ENCODE assay signal across 8 cellular contexts in genomic region chr1:58883037-58883887, GRCh38.
A peak's percentile ranks its signal among the peaks of the same experiment; 100 is the strongest.
DNase-seq lines count a peak whose midpoint lies in the region; ATAC-seq, FAIRE-seq and TF ChIP-seq lines count a peak whose summit lies in the region.

No MANE protein-coding gene starts in this region.

- H3K27ac Mint-ChIP-seq in nephron: peak overlapping the region; percentile 59 to 80 (median 71)

- no peaks in the 10 kb centered on the region for H3K9me3 ChIP-seq in SJCRH30 (replicated peaks)
- H3K9me3 ChIP-seq in esophagus squamous epithelium: no peaks in the 10 kb centered on the region

- intact Hi-C loops in esophagus squamous epithelium (cut with DNase I): no loop called here

- H3K4me1 ChIP-seq in SJCRH30: peaks cover 44% of the 10 kb centered on the region
- H3K4me1 ChIP-seq in esophagus squamous epithelium: peaks cover 31 to 68% (median 43%) of the 10 kb centered on the region in 3 donors

- H3K4me3 ChIP-seq in SJCRH30 (no peak overlapping the region), esophagus squamous epithelium (no peak overlapping the region)

- peaks cover 56% of the 10 kb centered on the region for H3K4me1 Mint-ChIP-seq in nephron

- H3K27me3 ChIP-seq in SJCRH30: no peaks in the 10 kb centered on the region
- no peaks in the 10 kb centered on the region for H3K27me3 ChIP-seq in esophagus squamous epithelium

- WGBS in esophagus squamous epithelium, 2 donors: 31 to 36% methylated on average over 12 of the region's 12 CpGs

- TF ChIP-seq CTCF in AG09319 (IDR thresholded peaks at IDR 0.05; ENCODE audit: low read depth, low read length): no peak
- no peak for TF ChIP-seq CTCF in esophagus squamous epithelium (IDR thresholded peaks at IDR 0.05)
- TF ChIP-seq CTCF in nephron (IDR thresholded peaks at IDR 0.05; ENCODE audit: unreplicated experiment in 3 of 3): no peak
- no peak for TF ChIP-seq CTCF in D721Med (IDR thresholded peaks at IDR 0.05; ENCODE audit: insufficient read depth, missing control alignments)

- no peak for FAIRE-seq in D721Med (lab: Jason Lieb, UNC)

- H3K27ac ChIP-seq in SJCRH30 (peak overlapping the region; percentile 79), esophagus squamous epithelium (peak overlapping the region; percentile 58 to 86 (median 76))

- no peak for TF ChIP-seq POLR2A in esophagus squamous epithelium (IDR thresholded peaks at IDR 0.05)

- H3K36me3 Mint-ChIP-seq in nephron (ENCODE audit: low read depth): no peaks in the 10 kb centered on the region

- H3K36me3 ChIP-seq in SJCRH30 (no peaks in the 10 kb centered on the region), esophagus squamous epithelium (no peaks in the 10 kb centered on the region)

- DNase-seq in AG09319 (ENCODE audit: extremely low read depth, low read depth): peak; percentile 87
- peak; percentile 62 to 82 for DNase-seq in SJCRH30
- no peak for DNase-seq in esophagus squamous epithelium (lab: John Stamatoyannopoulos, UW)
- no peak for DNase-seq in NCI-H1105 treated with DMSO at 0.1 percent for 48 hours (lab: John Stamatoyannopoulos, UW)
- no peak for DNase-seq in stimulated activated CD4-positive, alpha-beta T cell treated with anti-CD3 and anti-CD28 coated beads, Interleukin-4, amount 100 ng/mL, for 24 hours
- DNase-seq in D721Med (ENCODE audit: insufficient read length, low spot score): no peak

- no peaks in the 10 kb centered on the region for H3K9me3 Mint-ChIP-seq in nephron

- peak; percentile 48 for ATAC-seq in HG03159 (IDR thresholded peaks at IDR 0.05; ENCODE audit: unreplicated experiment)

- no peaks in the 10 kb centered on the region for H3K27me3 Mint-ChIP-seq in nephron (ENCODE audit: low read depth)

- no peak overlapping the region for H3K4me3 Mint-ChIP-seq in nephron

Comparison
In these comparisons a context has a peak if more than half of its experiments do, and no peak if none do; other contexts are left out.
1. DNase-seq: peak in AG09319 (single experiment) and SJCRH30 (2 of 2); none in esophagus squamous epithelium (single experiment), NCI-H1105 treated with DMSO at 0.1 percent for 48 hours (single experiment), stimulated activated CD4-positive, alpha-beta T cell treated with anti-CD3 and anti-CD28 coated beads, Interleukin-4, amount 100 ng/mL, for 24 hours (single experiment) and D721Med (single experiment).